1 cellular context compared by ENCODE assay signal in the genomic region with DNA sequence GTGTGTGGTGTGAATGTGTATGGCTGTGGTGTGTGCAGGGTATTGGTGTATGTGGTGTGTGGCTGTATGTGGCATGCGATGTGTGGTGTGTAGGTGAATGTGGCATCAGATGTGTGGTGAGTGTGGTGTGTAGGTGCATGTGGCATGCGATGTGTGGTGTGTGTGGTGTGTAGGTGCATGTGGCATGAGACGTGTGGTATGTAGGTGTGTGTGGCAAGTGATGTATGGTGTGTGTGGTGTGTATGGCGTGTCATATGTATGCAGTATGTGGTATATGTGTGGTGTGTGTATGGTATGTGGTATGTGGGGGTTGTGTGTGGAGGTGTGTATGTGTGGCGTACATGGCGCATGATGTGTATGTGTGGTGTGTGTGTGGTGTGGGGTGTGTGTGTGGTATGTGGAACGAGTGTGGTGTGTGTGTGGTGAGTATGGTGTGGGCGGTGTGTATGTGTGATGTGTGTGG.
TF ChIP-seq lines count a peak whose summit lies in the region.

No MANE protein-coding gene starts in this region.

TF ChIP-seq in IMR-90, 13 proteins besides CTCF, POLR2A, EP300 and RAD21 (continued from another document):
- TF ChIP-seq, protein P1, sequence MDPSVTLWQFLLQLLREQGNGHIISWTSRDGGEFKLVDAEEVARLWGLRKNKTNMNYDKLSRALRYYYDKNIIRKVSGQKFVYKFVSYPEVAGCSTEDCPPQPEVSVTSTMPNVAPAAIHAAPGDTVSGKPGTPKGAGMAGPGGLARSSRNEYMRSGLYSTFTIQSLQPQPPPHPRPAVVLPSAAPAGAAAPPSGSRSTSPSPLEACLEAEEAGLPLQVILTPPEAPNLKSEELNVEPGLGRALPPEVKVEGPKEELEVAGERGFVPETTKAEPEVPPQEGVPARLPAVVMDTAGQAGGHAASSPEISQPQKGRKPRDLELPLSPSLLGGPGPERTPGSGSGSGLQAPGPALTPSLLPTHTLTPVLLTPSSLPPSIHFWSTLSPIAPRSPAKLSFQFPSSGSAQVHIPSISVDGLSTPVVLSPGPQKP (IDR thresholded peaks at IDR 0.05; ENCODE audit: borderline replicate concordance, low read depth, low read length), result no peak
- TF ChIP-seq, protein P2, sequence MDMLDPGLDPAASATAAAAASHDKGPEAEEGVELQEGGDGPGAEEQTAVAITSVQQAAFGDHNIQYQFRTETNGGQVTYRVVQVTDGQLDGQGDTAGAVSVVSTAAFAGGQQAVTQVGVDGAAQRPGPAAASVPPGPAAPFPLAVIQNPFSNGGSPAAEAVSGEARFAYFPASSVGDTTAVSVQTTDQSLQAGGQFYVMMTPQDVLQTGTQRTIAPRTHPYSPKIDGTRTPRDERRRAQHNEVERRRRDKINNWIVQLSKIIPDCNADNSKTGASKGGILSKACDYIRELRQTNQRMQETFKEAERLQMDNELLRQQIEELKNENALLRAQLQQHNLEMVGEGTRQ (IDR thresholded peaks at IDR 0.05; ENCODE audit: low read depth, low read length), result no peak
